In genomic region chr2:171248205-171248662, GRCh38 we compare ENCODE assay signal across 10 cellular contexts.
DNase-seq lines count a peak whose midpoint lies in the region; ATAC-seq and TF ChIP-seq lines count a peak whose summit lies in the region.
"Had no signal": no experiment of that assay in that cellular context is flagged by ENCODE, and none has a peak within 500 bp of the region (broad histone marks: within the 10 kb centered on the region; RNA-seq: fewer than 3 reads in every experiment).

No MANE protein-coding gene starts in this region.

- H3K9me3 ChIP-seq in CD8-positive, alpha-beta memory T cell (ENCODE audit: low read length): no peaks in the 10 kb centered on the region

- peaks cover 0 to 8% (median 3%) of the 10 kb centered on the region in 5 donors for H3K9me3 Mint-ChIP-seq in CD8-positive, alpha-beta memory T cell
- peaks cover 14% of the 10 kb centered on the region for H3K9me3 Mint-ChIP-seq in activated naive CD8-positive, alpha-beta T cell treated with anti-CD3 and anti-CD28 coated beads for 36 hours

- ATAC-seq in GM21529 (IDR thresholded peaks at IDR 0.05; ENCODE audit: unreplicated experiment) (peak; percentile 65), omental fat pad (ENCODE audit: low FRiP score) (no peak), HG03097 (IDR thresholded peaks at IDR 0.05; ENCODE audit: low FRiP score, unreplicated experiment) (no peak)

- no peak overlapping the region for H3K4me3 ChIP-seq in CD8-positive, alpha-beta memory T cell (ENCODE audit: low read length)
- H3K4me3 ChIP-seq: lung had no signal

- peak overlapping the region in 5 of 8 donors; percentile 1 to 89 (median 21) for H3K27ac Mint-ChIP-seq in CD8-positive, alpha-beta memory T cell
- peak overlapping the region; percentile 81 for H3K27ac Mint-ChIP-seq in activated naive CD8-positive, alpha-beta T cell treated with anti-CD3 and anti-CD28 coated beads for 36 hours

- POLR2A ChIA-PET in CD8-positive, alpha-beta memory T cell (lab: Charles Lee): interaction anchor here (0.5 to 1.4 kb wide), 2 partner anchors 38 to 153 kb away, joined by 3 to 6 read pairs; no protein-coding TSS in a partner anchor

- CTCF ChIA-PET in CD8-positive, alpha-beta memory T cell (lab: Charles Lee): no interaction called here

- H3K27me3 ChIP-seq in CD8-positive, alpha-beta memory T cell (ENCODE audit: insufficient read depth, low read length, poor library complexity, severe bottlenecking): no peaks in the 10 kb centered on the region

- peak overlapping the region in 6 of 7 donors; percentile 1 to 78 (median 56) for H3K4me3 Mint-ChIP-seq in CD8-positive, alpha-beta memory T cell
- H3K4me3 Mint-ChIP-seq in activated naive CD8-positive, alpha-beta T cell treated with anti-CD3 and anti-CD28 coated beads for 36 hours: no peak overlapping the region

- peak in 2 of 5 donors; percentile 44 to 61 for DNase-seq in CD8-positive, alpha-beta memory T cell
- peak; percentile 77 for DNase-seq in NOMO-1 treated with DMSO at 0.1 percent for 48 hours (lab: John Stamatoyannopoulos, UW; ENCODE audit: unreplicated experiment)
- peak; percentile 20 for DNase-seq in activated naive CD8-positive, alpha-beta T cell treated with anti-CD3 and anti-CD28 coated beads for 36 hours
- DNase-seq in omental fat pad (ENCODE audit: low spot score): no peak
- DNase-seq in NCI-H2196 treated with DMSO at 0.1 percent for 48 hours (lab: John Stamatoyannopoulos, UW; ENCODE audit: unreplicated experiment): no peak
- DNase-seq in posterior cingulate gyrus: no peak
- DNase-seq: amniotic stem cell had no signal

- peaks cover 30 to 54% (median 44%) of the 10 kb centered on the region in 3 donors for H3K4me1 Mint-ChIP-seq in CD8-positive, alpha-beta memory T cell
- H3K4me1 Mint-ChIP-seq in activated naive CD8-positive, alpha-beta T cell treated with anti-CD3 and anti-CD28 coated beads for 36 hours: peaks cover 42% of the 10 kb centered on the region

- peaks cover 0 to 6% (median 3%) of the 10 kb centered on the region in 3 donors for H3K36me3 Mint-ChIP-seq in CD8-positive, alpha-beta memory T cell
- H3K36me3 Mint-ChIP-seq in activated naive CD8-positive, alpha-beta T cell treated with anti-CD3 and anti-CD28 coated beads for 36 hours: peaks cover 9% of the 10 kb centered on the region

- peaks cover 0 to 2% of the 10 kb centered on the region in 2 donors for H3K27me3 Mint-ChIP-seq in CD8-positive, alpha-beta memory T cell
- no peaks in the 10 kb centered on the region for H3K27me3 Mint-ChIP-seq in activated naive CD8-positive, alpha-beta T cell treated with anti-CD3 and anti-CD28 coated beads for 36 hours

- H3K4me1 ChIP-seq in CD8-positive, alpha-beta memory T cell (ENCODE audit: insufficient read depth, low read length): peaks cover 31% of the 10 kb centered on the region

- H3K36me3 ChIP-seq in CD8-positive, alpha-beta memory T cell (ENCODE audit: insufficient read depth, low read length): no peaks in the 10 kb centered on the region

- no peak overlapping the region for H3K27ac ChIP-seq in CD8-positive, alpha-beta memory T cell (ENCODE audit: low read depth, low read length)

- intact Hi-C loops in posterior cingulate gyrus (cut with DNase I): no loop called here

- TF ChIP-seq CTCF in omental fat pad (IDR thresholded peaks at IDR 0.05): no peak

Comparison
In these comparisons a context has a peak if more than half of its experiments do, and no peak if none do; other contexts are left out.
1. DNase-seq: peak in NOMO-1 treated with DMSO at 0.1 percent for 48 hours (single experiment) and activated naive CD8-positive, alpha-beta T cell treated with anti-CD3 and anti-CD28 coated beads for 36 hours (single experiment); none in omental fat pad (single experiment), NCI-H2196 treated with DMSO at 0.1 percent for 48 hours (single experiment) and posterior cingulate gyrus (0 of 10).